ENCODE assay signal across 8 cellular contexts in genomic region chr11:10309163-10310093, GRCh38. TPM values are rescaled to one million over a fixed set of nuclear protein-coding genes. Genes with fewer than 3 reads are reported as not detected.
DNase-seq lines count a peak whose midpoint lies in the region; ATAC-seq and TF ChIP-seq lines count a peak whose summit lies in the region.

No MANE protein-coding gene starts in this region.

- DNase-seq in DMS 273 (lab: John Stamatoyannopoulos, UW; ENCODE audit: unreplicated experiment) = peak; percentile 23
- DNase-seq in DMS 273 treated with DMSO at 0.1 percent for 48 hours (lab: John Stamatoyannopoulos, UW) = no peak
- DNase-seq in activated naive CD8-positive, alpha-beta T cell treated with anti-CD3 and anti-CD28 coated beads, Interleukin-2, amount 10 ng/mL, durations not matched to agents 7 days and 5 days = no peak
- DNase-seq in tibial artery = peak; percentile 62 to 89
- no peak for DNase-seq in activated T-cell treated with anti-CD3 and anti-CD28 coated beads for 4 hours

- H3K27me3 ChIP-seq in iPS-15b (ENCODE audit: control insufficient read depth, insufficient read depth, low read length) (peaks cover 29% of the 10 kb centered on the region), tibial artery (no peaks in the 10 kb centered on the region)

- H3K9me3 ChIP-seq in iPS-15b (ENCODE audit: control insufficient read depth, insufficient read depth, low read length) (no peaks in the 10 kb centered on the region), tibial artery (no peaks in the 10 kb centered on the region)

- H3K4me1 Mint-ChIP-seq in activated naive CD8-positive, alpha-beta T cell treated with anti-CD3 and anti-CD28 coated beads, Interleukin-2, amount 10 ng/mL, durations not matched to agents 7 days and 5 days = peaks cover 31% of the 10 kb centered on the region

- POLR2A ChIA-PET in activated naive CD8-positive, alpha-beta T cell treated with anti-CD3 and anti-CD28 coated beads, Interleukin-2, amount 10 ng/mL, durations not matched to agents 7 days and 5 days (lab: Charles Lee) = interaction anchor here (1.0 kb wide), 1 partner anchor 736 kb away, joined by 3 read pairs; the partner anchor contains the start of gene WEE1

- no peak overlapping the region for H3K9ac ChIP-seq in iPS-15b (ENCODE audit: low read depth, low read length)

- no peak overlapping the region for H3K27ac Mint-ChIP-seq in activated naive CD8-positive, alpha-beta T cell treated with anti-CD3 and anti-CD28 coated beads, Interleukin-2, amount 10 ng/mL, durations not matched to agents 7 days and 5 days

- H3K4me3 ChIP-seq in iPS-15b (ENCODE audit: low read depth, low read length) = peak overlapping the region; percentile 12
- H3K4me3 ChIP-seq in tibial artery = no peak overlapping the region

- H3K9me3 Mint-ChIP-seq in activated naive CD8-positive, alpha-beta T cell treated with anti-CD3 and anti-CD28 coated beads, Interleukin-2, amount 10 ng/mL, durations not matched to agents 7 days and 5 days = no peaks in the 10 kb centered on the region

- H3K4me3 Mint-ChIP-seq in activated naive CD8-positive, alpha-beta T cell treated with anti-CD3 and anti-CD28 coated beads, Interleukin-2, amount 10 ng/mL, durations not matched to agents 7 days and 5 days = peak overlapping the region; percentile 95

- H3K27ac ChIP-seq in tibial artery = peak overlapping the region; percentile 72 to 79

- H3K4me1 ChIP-seq in iPS-15b (ENCODE audit: control insufficient read depth, insufficient read depth, low read length) (peaks cover 23% of the 10 kb centered on the region), tibial artery (peaks cover 0 to 45% (median 30%) of the 10 kb centered on the region in 4 donors)

- peaks cover 34% of the 10 kb centered on the region for H3K27me3 Mint-ChIP-seq in activated naive CD8-positive, alpha-beta T cell treated with anti-CD3 and anti-CD28 coated beads, Interleukin-2, amount 10 ng/mL, durations not matched to agents 7 days and 5 days

- intact Hi-C loops in tibial artery (cut with DNase I; ENCODE audit: low total_unique reads) = loop anchor here (5.0 kb wide), 3 partner anchors 102 to 552 kb away; no protein-coding TSS in a partner anchor

- peaks cover 8% of the 10 kb centered on the region for H3K36me3 Mint-ChIP-seq in activated naive CD8-positive, alpha-beta T cell treated with anti-CD3 and anti-CD28 coated beads, Interleukin-2, amount 10 ng/mL, durations not matched to agents 7 days and 5 days

- H3K36me3 ChIP-seq in iPS-15b (ENCODE audit: control insufficient read depth, insufficient read depth, low read length) = peaks cover 7% of the 10 kb centered on the region
- no peaks in the 10 kb centered on the region for H3K36me3 ChIP-seq in tibial artery

- no peak for ATAC-seq in activated naive CD8-positive, alpha-beta T cell treated with anti-CD3 and anti-CD28 coated beads, Interleukin-2, amount 10 ng/mL, durations not matched to agents 7 days and 5 days (ENCODE audit: low read depth)
- ATAC-seq in GM18511 (IDR thresholded peaks at IDR 0.05; ENCODE audit: unreplicated experiment) = no peak
- ATAC-seq in GM21619 (IDR thresholded peaks at IDR 0.05; ENCODE audit: unreplicated experiment) = no peak

- no peak for TF ChIP-seq CTCF in tibial artery (IDR thresholded peaks at IDR 0.05)

RNA-seq across cellular contexts. Expression of gene ADM, which starts 4.6 kb away (rescaled TPM):
- total RNA-seq in activated naive CD8-positive, alpha-beta T cell treated with anti-CD3 and anti-CD28 coated beads, Interleukin-2, amount 10 ng/mL, durations not matched to agents 7 days and 5 days = 1 to 10 TPM; 1.5 to 2.3 TPM

RNA-seq across cellular contexts. Expression of gene SBF2, which starts 15.4 kb away (rescaled TPM):
- total RNA-seq in activated naive CD8-positive, alpha-beta T cell treated with anti-CD3 and anti-CD28 coated beads, Interleukin-2, amount 10 ng/mL, durations not matched to agents 7 days and 5 days = 10 to 100 TPM; 15.8 to 18.6 TPM

Comparison
In these comparisons a context has a peak if more than half of its experiments do, and no peak if none do; other contexts are left out.
1. DNase-seq: peak in DMS 273 (single experiment) and tibial artery (2 of 2); none in DMS 273 treated with DMSO at 0.1 percent for 48 hours (single experiment), activated naive CD8-positive, alpha-beta T cell treated with anti-CD3 and anti-CD28 coated beads, Interleukin-2, amount 10 ng/mL, durations not matched to agents 7 days and 5 days (single experiment) and activated T-cell treated with anti-CD3 and anti-CD28 coated beads for 4 hours (single experiment).